In the genomic region with DNA sequence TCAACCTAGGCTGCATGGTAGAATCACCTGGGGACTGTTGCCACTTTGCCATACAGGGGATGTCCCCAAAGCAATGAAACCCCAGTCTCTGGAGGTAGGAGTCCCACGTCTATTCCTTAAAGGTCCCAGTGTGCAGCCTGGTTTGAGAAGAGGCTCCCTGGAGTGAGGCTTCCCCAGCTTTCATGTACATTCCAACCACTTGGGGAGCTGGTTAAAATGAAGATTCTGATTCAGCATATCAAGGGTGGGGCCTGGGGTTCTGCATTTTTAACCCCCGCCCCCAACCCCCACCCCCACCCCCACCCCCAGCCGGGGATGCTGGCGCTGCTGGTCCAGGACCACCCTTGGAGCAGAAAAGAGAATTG, we compare ENCODE assay signal across 16 cellular contexts.
DNase-seq lines count a peak whose midpoint lies in the region; ATAC-seq and TF ChIP-seq lines count a peak whose summit lies in the region.
"Had no signal": no experiment of that assay in that cellular context is flagged by ENCODE, and none has a peak within 500 bp of the region (broad histone marks: within the 10 kb centered on the region; RNA-seq: fewer than 3 reads in every experiment).

No MANE protein-coding gene starts in this region.

- BruUV-seq in PC-9 (replicated peaks; lab: Mats Ljungman, UMichigan) = no TSS peak

- peaks cover 11 to 21% of the 10 kb centered on the region in 2 donors for H3K27me3 Mint-ChIP-seq in T-cell

- no peaks in the 10 kb centered on the region for H3K36me3 ChIP-seq in BJ (ENCODE audit: control insufficient read depth, insufficient read depth, low read length)
- H3K36me3 ChIP-seq in RWPE2 (ENCODE audit: low read depth) = no peaks in the 10 kb centered on the region
- no peaks in the 10 kb centered on the region for H3K36me3 ChIP-seq in osteoblast (ENCODE audit: insufficient read depth, low read length)
- H3K36me3 ChIP-seq in PC-9 (ENCODE audit: low read depth) = no peaks in the 10 kb centered on the region
- H3K36me3 ChIP-seq: SJSA1 had no signal

- H3F3A ChIP-seq in PC-9 (ENCODE audit: insufficient read depth, low read depth) = no peaks in the 10 kb centered on the region

- H3K36me3 Mint-ChIP-seq in T-cell = no peaks in the 10 kb centered on the region
- H3K36me3 Mint-ChIP-seq: activated naive CD8-positive, alpha-beta T cell treated with anti-CD3 and anti-CD28 coated beads, Interleukin-2, amount 10 ng/mL, durations not matched to agents 7 days and 5 days; CD14-positive monocyte had no signal

- H3K4me1 ChIP-seq in RWPE2 (ENCODE audit: insufficient read depth, poor library complexity, severe bottlenecking) = peaks cover 6% of the 10 kb centered on the region
- H3K4me1 ChIP-seq in osteoblast (ENCODE audit: insufficient read depth, low read length) = peaks cover 19% of the 10 kb centered on the region
- no peaks in the 10 kb centered on the region for H3K4me1 ChIP-seq in PC-9 (replicated peaks; ENCODE audit: insufficient read depth)

- H3K4me3 Mint-ChIP-seq in T-cell = no peak overlapping the region
- H3K4me3 Mint-ChIP-seq: activated CD4-positive, alpha-beta T cell treated with anti-CD3 and anti-CD28 coated beads, Interleukin-2, amount 10 ng/mL, durations not matched to agents 24 days and 14 days; activated naive CD8-positive, alpha-beta T cell treated with anti-CD3 and anti-CD28 coated beads, Interleukin-2, amount 10 ng/mL, durations not matched to agents 7 days and 5 days; activated T-cell treated with anti-CD3 and anti-CD28 coated beads, Interleukin-2, amount 50 U/mL, for 4 hours had no signal

- no peak overlapping the region for H3K27ac Mint-ChIP-seq in T-cell
- H3K27ac Mint-ChIP-seq: activated CD4-positive, alpha-beta T cell treated with anti-CD3 and anti-CD28 coated beads, Interleukin-2, amount 10 ng/mL, durations not matched to agents 24 days and 14 days; activated naive CD8-positive, alpha-beta T cell treated with anti-CD3 and anti-CD28 coated beads, Interleukin-2, amount 10 ng/mL, durations not matched to agents 7 days and 5 days had no signal

- no peaks in the 10 kb centered on the region for H3K9me2 ChIP-seq in PC-9 (ENCODE audit: insufficient read depth)

- H3K79me2 ChIP-seq in osteoblast (ENCODE audit: insufficient read depth, low read length) = no peaks in the 10 kb centered on the region
- no peaks in the 10 kb centered on the region for H3K79me2 ChIP-seq in PC-9 (ENCODE audit: low read depth)

- H3K4me1 Mint-ChIP-seq in T-cell = no peaks in the 10 kb centered on the region
- H3K4me1 Mint-ChIP-seq: activated CD4-positive, alpha-beta T cell treated with anti-CD3 and anti-CD28 coated beads, Interleukin-2, amount 10 ng/mL, durations not matched to agents 24 days and 14 days; activated naive CD8-positive, alpha-beta T cell treated with anti-CD3 and anti-CD28 coated beads, Interleukin-2, amount 10 ng/mL, durations not matched to agents 7 days and 5 days; CD14-positive monocyte had no signal

- intact Hi-C loops in PC-9 (cut with micrococcal nuclease; ENCODE audit: unreplicated experiment) = no loop called here

- H4K20me1 ChIP-seq in osteoblast (ENCODE audit: insufficient read depth, low read length) (no peaks in the 10 kb centered on the region), PC-9 (ENCODE audit: insufficient read depth) (no peaks in the 10 kb centered on the region)

- ATAC-seq in RWPE2 (ENCODE audit: low read depth) (no peak), T-cell (replicated peaks in 1 of 4) (no peak)
- ATAC-seq: activated T-cell treated with anti-CD3 and anti-CD28 coated beads, Interleukin-2, amount 50 U/mL, for 4 hours had no signal

- no peak overlapping the region for H3K27ac ChIP-seq in RWPE2 (ENCODE audit: poor library complexity, severe bottlenecking)
- no peak overlapping the region for H3K27ac ChIP-seq in osteoblast (ENCODE audit: low read depth, low read length)
- H3K27ac ChIP-seq in PC-9 = no peak overlapping the region
- H3K27ac ChIP-seq: SJSA1 had no signal

- POLR2A ChIA-PET in BJ (lab: Charles Lee) (no interaction called here), T-cell (lab: Charles Lee) (no interaction called here), PC-9 (lab: Charles Lee; ENCODE audit: unreplicated experiment) (no interaction called here)

- DNase-seq in BJ (ENCODE audit: low read depth) (no peak), RWPE2 (ENCODE audit: low spot score) (no peak), epithelial cell of proximal tubule (ENCODE audit: low read depth) (no peak), osteoblast (ENCODE audit: insufficient read length, low spot score, missing footprints) (no peak), T-cell (no peak), NCI-H2081 (lab: John Stamatoyannopoulos, UW) (no peak), middle frontal gyrus (ENCODE audit: extremely low spot score, low spot score) (no peak), PC-9 (no peak)
- DNase-seq: activated CD4-positive, alpha-beta T cell treated with anti-CD3 and anti-CD28 coated beads, Interleukin-2, amount 10 ng/mL, durations not matched to agents 24 days and 14 days; activated naive CD8-positive, alpha-beta T cell treated with anti-CD3 and anti-CD28 coated beads, Interleukin-2, amount 10 ng/mL, durations not matched to agents 7 days and 5 days; activated T-cell treated with anti-CD3 and anti-CD28 coated beads, Interleukin-2, amount 50 U/mL, for 4 hours; glutamatergic neuron; NCI-H1694; posterior cingulate gyrus had no signal

- H3K4me3 ChIP-seq in BJ (ENCODE audit: low read depth, low read length) = no peak overlapping the region
- H3K4me3 ChIP-seq in RWPE2 (ENCODE audit: severe bottlenecking) = no peak overlapping the region
- no peak overlapping the region for H3K4me3 ChIP-seq in epithelial cell of proximal tubule (ENCODE audit: low read depth, low read length)
- H3K4me3 ChIP-seq in osteoblast (ENCODE audit: insufficient read depth, low read length) = no peak overlapping the region
- no peak overlapping the region for H3K4me3 ChIP-seq in PC-9
- H3K4me3 ChIP-seq: SJSA1 had no signal

- H3K27me3 ChIP-seq in BJ (ENCODE audit: control insufficient read depth, insufficient read depth, low read length) (peaks cover 22% of the 10 kb centered on the region), RWPE2 (ENCODE audit: insufficient read depth, poor library complexity, severe bottlenecking) (no peaks in the 10 kb centered on the region), osteoblast (ENCODE audit: insufficient read depth, low read length) (peaks cover 38% of the 10 kb centered on the region), PC-9 (ENCODE audit: insufficient read depth, low read depth) (peaks cover 73% of the 10 kb centered on the region)
- H3K27me3 ChIP-seq: SJSA1 had no signal

- no peaks in the 10 kb centered on the region for H3K9me3 ChIP-seq in RWPE2 (ENCODE audit: severe bottlenecking)
- no peaks in the 10 kb centered on the region for H3K9me3 ChIP-seq in osteoblast (ENCODE audit: low read depth, low read length)
- H3K9me3 ChIP-seq in PC-9 (ENCODE audit: insufficient read depth, low read depth) = no peaks in the 10 kb centered on the region
- H3K9me3 ChIP-seq: SJSA1 had no signal

- no peak overlapping the region for H3K4me2 ChIP-seq in osteoblast (ENCODE audit: insufficient read depth, low read length)
- no peak overlapping the region for H3K4me2 ChIP-seq in PC-9

- H3K9me3 Mint-ChIP-seq in T-cell = no peaks in the 10 kb centered on the region
- H3K9me3 Mint-ChIP-seq: activated CD4-positive, alpha-beta T cell treated with anti-CD3 and anti-CD28 coated beads, Interleukin-2, amount 10 ng/mL, durations not matched to agents 24 days and 14 days; activated naive CD8-positive, alpha-beta T cell treated with anti-CD3 and anti-CD28 coated beads, Interleukin-2, amount 10 ng/mL, durations not matched to agents 7 days and 5 days; activated T-cell treated with anti-CD3 and anti-CD28 coated beads, Interleukin-2, amount 50 U/mL, for 4 hours; CD14-positive monocyte had no signal

- no peak overlapping the region for H2AFZ ChIP-seq in osteoblast (ENCODE audit: low read length)
- no peak overlapping the region for H2AFZ ChIP-seq in PC-9

- CTCF ChIA-PET in BJ (lab: Yijun Ruan, JAX) = interaction anchor here (0.7 to 2.3 kb wide), 6 partner anchors 9 to 51 kb away, joined by 3 to 11 read pairs (median 4); no protein-coding TSS in a partner anchor
- CTCF ChIA-PET in T-cell (lab: Charles Lee) = no interaction called here
- CTCF ChIA-PET in PC-9 (lab: Charles Lee) = no interaction called here

- TF ChIP-seq CTCF in BJ (IDR thresholded peaks at IDR 0.05; ENCODE audit: insufficient read depth, low read depth, low read length) (peak; percentile 31), RWPE2 (IDR thresholded peaks at IDR 0.05; ENCODE audit: poor library complexity, severe bottlenecking) (peak; percentile 12), epithelial cell of proximal tubule (conservative IDR thresholded peaks at IDR 0.05; ENCODE audit: low read depth, low read length) (peak; percentile 31), osteoblast (IDR thresholded peaks at IDR 0.05; ENCODE audit: extremely low read depth, low read depth, low read length) (peak; percentile 33), PC-9 (conservative IDR thresholded peaks at IDR 0.05) (no peak)
